In genomic region chr9:129609486-129610192, GRCh38 we compare ENCODE assay signal across 8 cellular contexts. TPM values are rescaled to one million over a fixed set of nuclear protein-coding genes. Genes with fewer than 3 reads are reported as not detected.
DNase-seq lines count a peak whose midpoint lies in the region; ATAC-seq and TF ChIP-seq lines count a peak whose summit lies in the region.

No MANE protein-coding gene starts in this region.

- H3K27me3 Mint-ChIP-seq in T-helper 1 cell treated with Interleukin-12 subunit alpha and Interleukin-12 subunit beta and Interleukin-4 antibody, amounts not matched to agents 30 μg/mL and 1 μg/mL, for 36 hours (ENCODE audit: low read depth) = no peaks in the 10 kb centered on the region
- H3K27me3 Mint-ChIP-seq in brain = peaks cover 4% of the 10 kb centered on the region
- no peaks in the 10 kb centered on the region for H3K27me3 Mint-ChIP-seq in stimulated activated naive CD8-positive, alpha-beta T cell treated with anti-CD3 and anti-CD28 coated beads, Interleukin-15, Interleukin-2, amounts not matched to agents 100 ng/mL and 50 ng/mL, for 24 hours

- H3K27ac Mint-ChIP-seq in T-helper 1 cell treated with Interleukin-12 subunit alpha and Interleukin-12 subunit beta and Interleukin-4 antibody, amounts not matched to agents 30 μg/mL and 1 μg/mL, for 36 hours = peak overlapping the region; percentile 96
- peak overlapping the region; percentile 89 to 96 (median 92) for H3K27ac Mint-ChIP-seq in brain
- H3K27ac Mint-ChIP-seq in stimulated activated naive CD8-positive, alpha-beta T cell treated with anti-CD3 and anti-CD28 coated beads, Interleukin-15, Interleukin-2, amounts not matched to agents 100 ng/mL and 50 ng/mL, for 24 hours = peak overlapping the region; percentile 94

- H3K9me3 Mint-ChIP-seq in T-helper 1 cell treated with Interleukin-12 subunit alpha and Interleukin-12 subunit beta and Interleukin-4 antibody, amounts not matched to agents 30 μg/mL and 1 μg/mL, for 36 hours = no peaks in the 10 kb centered on the region
- peaks cover 0 to 5% (median 0%) of the 10 kb centered on the region in 5 experiments for H3K9me3 Mint-ChIP-seq in brain
- H3K9me3 Mint-ChIP-seq in stimulated activated naive CD8-positive, alpha-beta T cell treated with anti-CD3 and anti-CD28 coated beads, Interleukin-15, Interleukin-2, amounts not matched to agents 100 ng/mL and 50 ng/mL, for 24 hours = no peaks in the 10 kb centered on the region

- H3K36me3 Mint-ChIP-seq in T-helper 1 cell treated with Interleukin-12 subunit alpha and Interleukin-12 subunit beta and Interleukin-4 antibody, amounts not matched to agents 30 μg/mL and 1 μg/mL, for 36 hours (ENCODE audit: low read depth) = peaks cover 2% of the 10 kb centered on the region
- H3K36me3 Mint-ChIP-seq in brain = no peaks in the 10 kb centered on the region
- no peaks in the 10 kb centered on the region for H3K36me3 Mint-ChIP-seq in stimulated activated naive CD8-positive, alpha-beta T cell treated with anti-CD3 and anti-CD28 coated beads, Interleukin-15, Interleukin-2, amounts not matched to agents 100 ng/mL and 50 ng/mL, for 24 hours (ENCODE audit: low read depth)

- peak overlapping the region; percentile 96 for H3K4me3 Mint-ChIP-seq in T-helper 1 cell treated with Interleukin-12 subunit alpha and Interleukin-12 subunit beta and Interleukin-4 antibody, amounts not matched to agents 30 μg/mL and 1 μg/mL, for 36 hours
- peak overlapping the region; percentile 80 to 88 (median 84) for H3K4me3 Mint-ChIP-seq in brain
- peak overlapping the region; percentile 81 for H3K4me3 Mint-ChIP-seq in stimulated activated naive CD8-positive, alpha-beta T cell treated with anti-CD3 and anti-CD28 coated beads, Interleukin-15, Interleukin-2, amounts not matched to agents 100 ng/mL and 50 ng/mL, for 24 hours

- H3K27me3 ChIP-seq in layer of hippocampus (ENCODE audit: control insufficient read depth, insufficient read depth, low read length) = no peaks in the 10 kb centered on the region

- TF ChIP-seq CTCF in GM10248 (IDR thresholded peaks at IDR 0.05; ENCODE audit: control extremely low read depth, extremely low read depth, low read depth, missing control alignments) (no peak), brain (conservative IDR thresholded peaks at IDR 0.05) (no peak)

- H3K4me1 Mint-ChIP-seq in T-helper 1 cell treated with Interleukin-12 subunit alpha and Interleukin-12 subunit beta and Interleukin-4 antibody, amounts not matched to agents 30 μg/mL and 1 μg/mL, for 36 hours (ENCODE audit: low read depth) = peaks cover 41% of the 10 kb centered on the region
- peaks cover 65% of the 10 kb centered on the region for H3K4me1 Mint-ChIP-seq in brain
- peaks cover 32% of the 10 kb centered on the region for H3K4me1 Mint-ChIP-seq in stimulated activated naive CD8-positive, alpha-beta T cell treated with anti-CD3 and anti-CD28 coated beads, Interleukin-15, Interleukin-2, amounts not matched to agents 100 ng/mL and 50 ng/mL, for 24 hours (ENCODE audit: low read depth)

- CTCF ChIA-PET in GM10248 (lab: Yijun Ruan, JAX) = interaction anchor here (0.7 to 6.7 kb wide), 13 partner anchors 13 to 626 kb away, joined by 3 to 52 read pairs (median 5); partner anchors contain the start of gene NTMT1

- ATAC-seq in GM18505 (IDR thresholded peaks at IDR 0.05; ENCODE audit: unreplicated experiment) (no peak), GM19328 (IDR thresholded peaks at IDR 0.05; ENCODE audit: unreplicated experiment) (no peak)

- DNase-seq in GM10248 (ENCODE audit: extremely low spot score) (peak; percentile 73), foreskin melanocyte (no peak)

- TF ChIP-seq POLR2A in GM18505 (IDR thresholded peaks at IDR 0.05; ENCODE audit: borderline replicate concordance, extremely low read depth, insufficient read depth, insufficient read length) = no peak

- H3K27ac ChIP-seq in layer of hippocampus (ENCODE audit: low read depth, low read length) = peak overlapping the region; percentile 75

- POLR2A ChIA-PET in GM10248 (lab: Yijun Ruan, JAX) = interaction anchor here (1.0 kb wide), 1 partner anchor 432 kb away, joined by 3 read pairs; the partner anchor contains the start of gene IER5L

RNA-seq across cellular contexts. Expression of gene C9orf50, which starts 11.3 kb away (rescaled TPM):
- 3.5 TPM for polyA plus RNA-seq in brain (ENCODE audit: insufficient read depth, low read depth, low replicate concordance)

RNA-seq across cellular contexts. Expression of gene NTMT1, which starts 16.3 kb away (rescaled TPM):
- 118 TPM for polyA plus RNA-seq in brain (ENCODE audit: insufficient read depth, low read depth, low replicate concordance)

RNA-seq across cellular contexts. Expression of gene ASB6, which starts 32.3 kb away (rescaled TPM):
- 29.1 TPM for polyA plus RNA-seq in brain (ENCODE audit: insufficient read depth, low read depth, low replicate concordance)

RNA-seq across cellular contexts. Expression of gene PRRX2, which starts 55.8 kb away (rescaled TPM):
- polyA plus RNA-seq in brain (ENCODE audit: insufficient read depth, low read depth, low replicate concordance) = 0.51 TPM
